ENCODE assay signal across 8 cellular contexts in genomic region chr17:66466933-66467367, GRCh38.
DNase-seq lines count a peak whose midpoint lies in the region; ATAC-seq, FAIRE-seq and TF ChIP-seq lines count a peak whose summit lies in the region.

No MANE protein-coding gene starts in this region.

- H3K4me3 ChIP-seq in adrenal gland, result peak overlapping the region in 1 of 4 donors; percentile 15
- H3K4me3 ChIP-seq in lower lobe of right lung, result no peak overlapping the region
- H3K4me3 ChIP-seq in H7 (ENCODE audit: insufficient read depth, low read depth, low read length), result no peak overlapping the region

- no peak for TF ChIP-seq CTCF in adrenal gland (IDR thresholded peaks at IDR 0.05)
- TF ChIP-seq CTCF in lower lobe of right lung (IDR thresholded peaks at IDR 0.05), result no peak

- intact Hi-C loops in adrenal gland (cut with DNase I) (no loop called here), lower lobe of right lung (cut with DNase I) (no loop called here)

- H3K27ac ChIP-seq in adrenal gland (peak overlapping the region in 4 of 5 donors; percentile 4 to 73 (median 46)), lower lobe of right lung (no peak overlapping the region)

- peak; percentile 74 to 75 for ATAC-seq in lower lobe of right lung

- no peaks in the 10 kb centered on the region for H3K9me3 ChIP-seq in adrenal gland (replicated peaks in 1 of 3)
- H3K9me3 ChIP-seq in lower lobe of right lung, result no peaks in the 10 kb centered on the region

- peak; percentile 99 for FAIRE-seq in G401.6 (lab: Jason Lieb, UNC)
- FAIRE-seq in urothelium cell line (lab: Jason Lieb, UNC), result peak; percentile 95

- no peaks in the 10 kb centered on the region for H3K36me3 ChIP-seq in adrenal gland (replicated peaks in 1 of 2)
- no peaks in the 10 kb centered on the region for H3K36me3 ChIP-seq in lower lobe of right lung
- no peaks in the 10 kb centered on the region for H3K36me3 ChIP-seq in H7 (replicated peaks; ENCODE audit: control insufficient read depth, insufficient read depth, low read length)

- peak; percentile 98 for DNase-seq in NCI-H226
- DNase-seq in adrenal gland, result peak in 6 of 7 donors; percentile 36 to 71 (median 53)
- DNase-seq in lower lobe of right lung, result no peak
- DNase-seq in urothelium cell line (ENCODE audit: low spot score), result peak; percentile 95
- DNase-seq in anterior cingulate cortex (lab: John Stamatoyannopoulos, UW), result no peak
- DNase-seq in H7, result no peak
- DNase-seq in DMS79 (lab: John Stamatoyannopoulos, UW), result no peak

- H3K4me1 ChIP-seq in adrenal gland (replicated peaks in 1 of 2) (peaks cover 20 to 76% of the 10 kb centered on the region in 2 donors), lower lobe of right lung (peaks cover 58% of the 10 kb centered on the region)

- TF ChIP-seq POLR2A in adrenal gland (IDR thresholded peaks at IDR 0.05), result no peak

- WGBS in adrenal gland, 4 donors, result 27 to 43% (median 38%) methylated on average over 6 of the region's 6 CpGs

- H3K27me3 ChIP-seq in adrenal gland, result no peaks in the 10 kb centered on the region
- H3K27me3 ChIP-seq in lower lobe of right lung (ENCODE audit: low read depth), result no peaks in the 10 kb centered on the region
- H3K27me3 ChIP-seq in H7 (ENCODE audit: control insufficient read depth, insufficient read depth, low read length), result no peaks in the 10 kb centered on the region

Comparison
In these comparisons a context has a peak if more than half of its experiments do, and no peak if none do; other contexts are left out.
1. DNase-seq: peak in NCI-H226 (single experiment), adrenal gland (6 of 7) and urothelium cell line (single experiment); none in lower lobe of right lung (single experiment), anterior cingulate cortex (0 of 58), H7 (single experiment) and DMS79 (single experiment).